18 cellular contexts compared by ENCODE assay signal in the genomic region with DNA sequence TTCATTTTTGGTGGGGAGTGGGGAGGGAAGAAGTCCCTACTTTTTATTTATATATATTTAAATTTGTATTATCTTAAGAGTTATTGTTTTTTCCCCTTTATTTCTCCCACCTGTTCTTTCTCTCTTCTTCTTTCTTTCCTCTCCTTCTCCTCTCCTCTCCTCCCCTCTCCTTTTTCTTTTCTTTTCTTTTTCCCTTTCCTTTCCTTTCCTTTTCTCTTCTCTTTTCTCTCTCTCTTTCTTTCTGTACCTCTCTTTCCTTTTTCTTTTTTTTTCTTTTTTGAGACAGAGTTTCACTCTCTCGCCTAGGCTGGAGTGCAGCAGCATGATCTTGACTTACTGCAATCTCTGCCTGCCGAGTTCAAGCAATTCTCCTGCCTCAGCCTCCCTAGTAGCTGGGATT. TPM values are rescaled to one million over a fixed set of nuclear protein-coding genes. Genes with fewer than 3 reads are reported as not detected.
DNase-seq lines count a peak whose midpoint lies in the region; ATAC-seq and TF ChIP-seq lines count a peak whose summit lies in the region.
"Had no signal": no experiment of that assay in that cellular context is flagged by ENCODE, and none has a peak within 500 bp of the region (broad histone marks: within the 10 kb centered on the region; RNA-seq: fewer than 3 reads in every experiment).

No MANE protein-coding gene starts in this region.

- no peak for TF ChIP-seq CTCF in Caco-2 (IDR thresholded peaks at IDR 0.05; ENCODE audit: insufficient read depth in 1 of 2, low read depth in 1 of 2, low read length in 1 of 2, severe bottlenecking in 1 of 2, unreplicated experiment in 1 of 2)

- H3K9me3 ChIP-seq in Caco-2: no peaks in the 10 kb centered on the region
- H3K9me3 ChIP-seq: HAP-1, mucosa of descending colon had no signal

- peak overlapping the region; percentile 53 for H3K27ac Mint-ChIP-seq in activated CD4-positive, alpha-beta T cell treated with anti-CD3 and anti-CD28 coated beads, Interleukin-2, amount 10 ng/mL, durations not matched to agents 24 days and 14 days
- no peak overlapping the region for H3K27ac Mint-ChIP-seq in Caco-2 (ENCODE audit: unreplicated experiment)
- H3K27ac Mint-ChIP-seq in activated T-helper 1 cell treated with anti-CD3 and anti-CD28 coated beads, Interleukin-12 subunit alpha, Interleukin-12 subunit beta, Interleukin-2, Interleukin-4 antibody, amounts not matched to agents 30 ng/mL and 10 ng/mL and 1 ng/mL, durations not matched to agents 14 hours and 24 hours and 36 hours: no peak overlapping the region
- H3K27ac Mint-ChIP-seq in natural killer cell treated with Interleukin-12 subunit alpha and Interleukin-12 subunit beta and Interleukin-15 and Interleukin-18, amount 100 ng/mL, for 72 hours: peak overlapping the region; percentile 100

- intact Hi-C loops in activated CD4-positive, alpha-beta T cell treated with anti-CD3 and anti-CD28 coated beads, Interleukin-2, amount 10 ng/mL, durations not matched to agents 24 days and 14 days (cut with micrococcal nuclease): loop anchor here (5.0 kb wide), 1 partner anchor 787 kb away; no protein-coding TSS in a partner anchor
- intact Hi-C loops in Caco-2 (cut with micrococcal nuclease; ENCODE audit: unreplicated experiment): no loop called here
- intact Hi-C loops in activated T-helper 1 cell treated with anti-CD3 and anti-CD28 coated beads, Interleukin-12 subunit alpha, Interleukin-12 subunit beta, Interleukin-2, Interleukin-4 antibody, amounts not matched to agents 30 ng/mL and 10 ng/mL and 1 ng/mL, durations not matched to agents 14 hours and 24 hours and 36 hours (cut with micrococcal nuclease): loop anchor here (5.0 kb wide), 3 partner anchors 92 to 198 kb away; no protein-coding TSS in a partner anchor

- H3K4me3 Mint-ChIP-seq in activated CD4-positive, alpha-beta T cell treated with anti-CD3 and anti-CD28 coated beads, Interleukin-2, amount 10 ng/mL, durations not matched to agents 24 days and 14 days: peak overlapping the region; percentile 68
- peak overlapping the region; percentile 44 for H3K4me3 Mint-ChIP-seq in Caco-2 (ENCODE audit: unreplicated experiment)
- H3K4me3 Mint-ChIP-seq in activated T-helper 1 cell treated with anti-CD3 and anti-CD28 coated beads, Interleukin-12 subunit alpha, Interleukin-12 subunit beta, Interleukin-2, Interleukin-4 antibody, amounts not matched to agents 30 ng/mL and 10 ng/mL and 1 ng/mL, durations not matched to agents 14 hours and 24 hours and 36 hours: peak overlapping the region; percentile 48
- peak overlapping the region; percentile 91 for H3K4me3 Mint-ChIP-seq in natural killer cell treated with Interleukin-12 subunit alpha and Interleukin-12 subunit beta and Interleukin-15 and Interleukin-18, amount 100 ng/mL, for 72 hours

- H3K36me3 Mint-ChIP-seq in activated CD4-positive, alpha-beta T cell treated with anti-CD3 and anti-CD28 coated beads, Interleukin-2, amount 10 ng/mL, durations not matched to agents 24 days and 14 days (ENCODE audit: low read depth): peaks cover 15% of the 10 kb centered on the region
- H3K36me3 Mint-ChIP-seq in Caco-2 (ENCODE audit: insufficient read depth, unreplicated experiment): peaks cover 10% of the 10 kb centered on the region
- peaks cover 3% of the 10 kb centered on the region for H3K36me3 Mint-ChIP-seq in activated T-helper 1 cell treated with anti-CD3 and anti-CD28 coated beads, Interleukin-12 subunit alpha, Interleukin-12 subunit beta, Interleukin-2, Interleukin-4 antibody, amounts not matched to agents 30 ng/mL and 10 ng/mL and 1 ng/mL, durations not matched to agents 14 hours and 24 hours and 36 hours (ENCODE audit: low read depth)
- no peaks in the 10 kb centered on the region for H3K36me3 Mint-ChIP-seq in natural killer cell treated with Interleukin-12 subunit alpha and Interleukin-12 subunit beta and Interleukin-15 and Interleukin-18, amount 100 ng/mL, for 72 hours

- CTCF ChIA-PET in Caco-2 (lab: Charles Lee): no interaction called here

- no peaks in the 10 kb centered on the region for H3K36me3 ChIP-seq in Caco-2 (ENCODE audit: control insufficient read depth, insufficient read depth, low read length)
- H3K36me3 ChIP-seq: HAP-1 had no signal

- no TSS peak for BruUV-seq in Caco-2 (replicated peaks; lab: Mats Ljungman, UMichigan)

- H3K9me3 Mint-ChIP-seq in activated CD4-positive, alpha-beta T cell treated with anti-CD3 and anti-CD28 coated beads, Interleukin-2, amount 10 ng/mL, durations not matched to agents 24 days and 14 days: no peaks in the 10 kb centered on the region
- H3K9me3 Mint-ChIP-seq in Caco-2 (ENCODE audit: unreplicated experiment): no peaks in the 10 kb centered on the region
- H3K9me3 Mint-ChIP-seq in activated T-helper 1 cell treated with anti-CD3 and anti-CD28 coated beads, Interleukin-12 subunit alpha, Interleukin-12 subunit beta, Interleukin-2, Interleukin-4 antibody, amounts not matched to agents 30 ng/mL and 10 ng/mL and 1 ng/mL, durations not matched to agents 14 hours and 24 hours and 36 hours: no peaks in the 10 kb centered on the region
- no peaks in the 10 kb centered on the region for H3K9me3 Mint-ChIP-seq in natural killer cell treated with Interleukin-12 subunit alpha and Interleukin-12 subunit beta and Interleukin-15 and Interleukin-18, amount 100 ng/mL, for 72 hours

- no peak for DNase-seq in activated CD4-positive, alpha-beta T cell treated with anti-CD3 and anti-CD28 coated beads, Interleukin-2, amount 10 ng/mL, durations not matched to agents 24 days and 14 days
- no peak for DNase-seq in activated CD4-positive, alpha-beta T cell treated with anti-CD3 and anti-CD28 coated beads, Interleukin-2, amount 50 U/mL, for 1 hour
- DNase-seq in Caco-2 (no peak), midbrain (lab: John Stamatoyannopoulos, UW) (no peak)
- DNase-seq in activated T-helper 1 cell treated with anti-CD3 and anti-CD28 coated beads, Interleukin-12 subunit alpha, Interleukin-12 subunit beta, Interleukin-2, Interleukin-4 antibody, amounts not matched to agents 30 ng/mL and 10 ng/mL and 1 ng/mL, durations not matched to agents 14 hours and 24 hours and 36 hours (ENCODE audit: low spot score): no peak
- no peak for DNase-seq in natural killer cell treated with Interleukin-12 subunit alpha and Interleukin-12 subunit beta and Interleukin-15 and Interleukin-18, amount 100 ng/mL, for 72 hours (ENCODE audit: low spot score)
- DNase-seq: activated CD4-positive, CD25-positive, alpha-beta regulatory T cell; amniotic stem cell; hippocampal formation; mucosa of descending colon; NCI-H146; NCI-H226; stimulated activated naive CD4-positive, alpha-beta T cell had no signal

- H3K4me3 ChIP-seq in Caco-2 (ENCODE audit: low read depth, low read length): no peak overlapping the region
- H3K4me3 ChIP-seq: HAP-1, mucosa of descending colon had no signal

- no peak for ATAC-seq in natural killer cell treated with Interleukin-12 subunit alpha and Interleukin-12 subunit beta and Interleukin-15 and Interleukin-18, amount 100 ng/mL, for 72 hours
- ATAC-seq in HG03565 (IDR thresholded peaks at IDR 0.05; ENCODE audit: unreplicated experiment) (no peak), GM18511 (IDR thresholded peaks at IDR 0.05; ENCODE audit: unreplicated experiment) (no peak)
- ATAC-seq: GM12878, mucosa of descending colon had no signal

- peaks cover 39% of the 10 kb centered on the region for H3K4me1 Mint-ChIP-seq in activated CD4-positive, alpha-beta T cell treated with anti-CD3 and anti-CD28 coated beads, Interleukin-2, amount 10 ng/mL, durations not matched to agents 24 days and 14 days
- peaks cover 15% of the 10 kb centered on the region for H3K4me1 Mint-ChIP-seq in Caco-2 (ENCODE audit: low read depth, unreplicated experiment)
- peaks cover 28% of the 10 kb centered on the region for H3K4me1 Mint-ChIP-seq in activated T-helper 1 cell treated with anti-CD3 and anti-CD28 coated beads, Interleukin-12 subunit alpha, Interleukin-12 subunit beta, Interleukin-2, Interleukin-4 antibody, amounts not matched to agents 30 ng/mL and 10 ng/mL and 1 ng/mL, durations not matched to agents 14 hours and 24 hours and 36 hours (ENCODE audit: low read depth)
- peaks cover 44 to 47% of the 10 kb centered on the region in 2 donors for H3K4me1 Mint-ChIP-seq in natural killer cell treated with Interleukin-12 subunit alpha and Interleukin-12 subunit beta and Interleukin-15 and Interleukin-18, amount 100 ng/mL, for 72 hours (ENCODE audit: low read depth in 2 of 2)

- no peaks in the 10 kb centered on the region for H3K27me3 Mint-ChIP-seq in activated CD4-positive, alpha-beta T cell treated with anti-CD3 and anti-CD28 coated beads, Interleukin-2, amount 10 ng/mL, durations not matched to agents 24 days and 14 days
- H3K27me3 Mint-ChIP-seq in Caco-2 (ENCODE audit: insufficient read depth, unreplicated experiment): no peaks in the 10 kb centered on the region
- H3K27me3 Mint-ChIP-seq in activated T-helper 1 cell treated with anti-CD3 and anti-CD28 coated beads, Interleukin-12 subunit alpha, Interleukin-12 subunit beta, Interleukin-2, Interleukin-4 antibody, amounts not matched to agents 30 ng/mL and 10 ng/mL and 1 ng/mL, durations not matched to agents 14 hours and 24 hours and 36 hours (ENCODE audit: insufficient read depth): no peaks in the 10 kb centered on the region
- no peaks in the 10 kb centered on the region for H3K27me3 Mint-ChIP-seq in natural killer cell treated with Interleukin-12 subunit alpha and Interleukin-12 subunit beta and Interleukin-15 and Interleukin-18, amount 100 ng/mL, for 72 hours

- POLR2A ChIA-PET in Caco-2 (lab: Charles Lee): interaction anchor here (1.4 kb wide), 1 partner anchor 10 kb away, joined by 3 read pairs; no protein-coding TSS in a partner anchor

- 0 out of 2 replicates have a peak, but pooled peaks cover 6% of the 10 kb centered on the region for H3K4me1 ChIP-seq in Caco-2

- no peaks in the 10 kb centered on the region; the same call in 1 of the 2 replicates for H3K27me3 ChIP-seq in Caco-2 (replicated peaks; ENCODE audit: control insufficient read depth, insufficient read depth, low read length)

RNA-seq across cellular contexts. Expression of gene BCKDHA, which starts 1.9 kb away (rescaled TPM):
- total RNA-seq in activated CD4-positive, alpha-beta T cell treated with anti-CD3 and anti-CD28 coated beads, Interleukin-2, amount 10 ng/mL, durations not matched to agents 24 days and 14 days: 11.4 and 20.1 TPM in 2 replicates
- 9.4 and 19.4 TPM in 2 replicates for total RNA-seq in Caco-2 (2022)
- 14.6 and 22.7 TPM in 2 replicates for total RNA-seq in activated T-helper 1 cell treated with anti-CD3 and anti-CD28 coated beads, Interleukin-12 subunit alpha, Interleukin-12 subunit beta, Interleukin-2, Interleukin-4 antibody, amounts not matched to agents 30 ng/mL and 10 ng/mL and 1 ng/mL, durations not matched to agents 14 hours and 24 hours and 36 hours
- 10 to 100 TPM; 10.9 to 13.7 TPM for total RNA-seq in natural killer cell treated with Interleukin-12 subunit alpha and Interleukin-12 subunit beta and Interleukin-15 and Interleukin-18, amount 100 ng/mL, for 72 hours

RNA-seq across cellular contexts. Expression of gene EXOSC5, which starts 2.4 kb away (rescaled TPM):
- 65.8 and 69.2 TPM in 2 replicates for total RNA-seq in activated CD4-positive, alpha-beta T cell treated with anti-CD3 and anti-CD28 coated beads, Interleukin-2, amount 10 ng/mL, durations not matched to agents 24 days and 14 days
- total RNA-seq in Caco-2 (2022): 36.6 and 37.3 TPM in 2 replicates
- 59.3 and 66.6 TPM in 2 replicates for total RNA-seq in activated T-helper 1 cell treated with anti-CD3 and anti-CD28 coated beads, Interleukin-12 subunit alpha, Interleukin-12 subunit beta, Interleukin-2, Interleukin-4 antibody, amounts not matched to agents 30 ng/mL and 10 ng/mL and 1 ng/mL, durations not matched to agents 14 hours and 24 hours and 36 hours
- 10 to 100 TPM; 31.5 to 56.6 TPM for total RNA-seq in natural killer cell treated with Interleukin-12 subunit alpha and Interleukin-12 subunit beta and Interleukin-15 and Interleukin-18, amount 100 ng/mL, for 72 hours

RNA-seq across cellular contexts. Expression of gene TMEM91, which starts 23.2 kb away (rescaled TPM):
- total RNA-seq in activated CD4-positive, alpha-beta T cell treated with anti-CD3 and anti-CD28 coated beads, Interleukin-2, amount 10 ng/mL, durations not matched to agents 24 days and 14 days: 4.2 and 5.8 TPM in 2 replicates
- total RNA-seq in Caco-2 (2022): 1.4 and 2.2 TPM in 2 replicates
- total RNA-seq in activated T-helper 1 cell treated with anti-CD3 and anti-CD28 coated beads, Interleukin-12 subunit alpha, Interleukin-12 subunit beta, Interleukin-2, Interleukin-4 antibody, amounts not matched to agents 30 ng/mL and 10 ng/mL and 1 ng/mL, durations not matched to agents 14 hours and 24 hours and 36 hours: 2.8 and 2.9 TPM in 2 replicates
- 1 to 10 TPM; 4.7 to 6.7 TPM for total RNA-seq in natural killer cell treated with Interleukin-12 subunit alpha and Interleukin-12 subunit beta and Interleukin-15 and Interleukin-18, amount 100 ng/mL, for 72 hours

RNA-seq across cellular contexts. Expression of gene B3GNT8, which starts 27.6 kb away (rescaled TPM):
- 0.37 and 0.83 TPM in 2 replicates for total RNA-seq in activated CD4-positive, alpha-beta T cell treated with anti-CD3 and anti-CD28 coated beads, Interleukin-2, amount 10 ng/mL, durations not matched to agents 24 days and 14 days
- total RNA-seq in Caco-2 (2022): 3.1 and 3.7 TPM in 2 replicates
- total RNA-seq in activated T-helper 1 cell treated with anti-CD3 and anti-CD28 coated beads, Interleukin-12 subunit alpha, Interleukin-12 subunit beta, Interleukin-2, Interleukin-4 antibody, amounts not matched to agents 30 ng/mL and 10 ng/mL and 1 ng/mL, durations not matched to agents 14 hours and 24 hours and 36 hours: 0.44 and 0.99 TPM in 2 replicates
- 1 to 10 TPM in 1 of 2 donors, under 1 TPM in 1; 0.78 to 3.0 TPM for total RNA-seq in natural killer cell treated with Interleukin-12 subunit alpha and Interleukin-12 subunit beta and Interleukin-15 and Interleukin-18, amount 100 ng/mL, for 72 hours
- total RNA-seq: G401 had no signal

RNA-seq across cellular contexts. Expression of gene B9D2, which starts 35.6 kb away (rescaled TPM):
- total RNA-seq in activated CD4-positive, alpha-beta T cell treated with anti-CD3 and anti-CD28 coated beads, Interleukin-2, amount 10 ng/mL, durations not matched to agents 24 days and 14 days: 6.3 and 8.6 TPM in 2 replicates
- 3.6 and 4.0 TPM in 2 replicates for total RNA-seq in Caco-2 (2022)
- total RNA-seq in activated T-helper 1 cell treated with anti-CD3 and anti-CD28 coated beads, Interleukin-12 subunit alpha, Interleukin-12 subunit beta, Interleukin-2, Interleukin-4 antibody, amounts not matched to agents 30 ng/mL and 10 ng/mL and 1 ng/mL, durations not matched to agents 14 hours and 24 hours and 36 hours: 4.4 and 4.5 TPM in 2 replicates
- 1 to 10 TPM; 4.9 to 9.3 TPM for total RNA-seq in natural killer cell treated with Interleukin-12 subunit alpha and Interleukin-12 subunit beta and Interleukin-15 and Interleukin-18, amount 100 ng/mL, for 72 hours

Comparison
In these comparisons a context has a peak if more than half of its experiments do, and no peak if none do; other contexts are left out.
1. H3K27ac Mint-ChIP-seq: peak in activated CD4-positive, alpha-beta T cell treated with anti-CD3 and anti-CD28 coated beads, Interleukin-2, amount 10 ng/mL, durations not matched to agents 24 days and 14 days (single experiment) and natural killer cell treated with Interleukin-12 subunit alpha and Interleukin-12 subunit beta and Interleukin-15 and Interleukin-18, amount 100 ng/mL, for 72 hours (2 of 2); none in Caco-2 (single experiment) and activated T-helper 1 cell treated with anti-CD3 and anti-CD28 coated beads, Interleukin-12 subunit alpha, Interleukin-12 subunit beta, Interleukin-2, Interleukin-4 antibody, amounts not matched to agents 30 ng/mL and 10 ng/mL and 1 ng/mL, durations not matched to agents 14 hours and 24 hours and 36 hours (single experiment).
2. Peak in every context shown above with its lines, with median percentiles within 50 percentile points of each other: H3K4me3 Mint-ChIP-seq.